30 cellular contexts compared by ENCODE assay signal in genomic region chr4:89767924-89768323, GRCh38.
"Had no signal": no experiment of that assay in that cellular context is flagged by ENCODE, and none has a peak within 500 bp of the region (broad histone marks: within the 10 kb centered on the region; RNA-seq: fewer than 3 reads in every experiment).

No MANE protein-coding gene starts in this region.

- ATAC-seq: activated naive CD4-positive, alpha-beta T cell treated with anti-CD3 and anti-CD28 coated beads, Interleukin-2, amount 50 U/mL, for 72 hours; activated naive CD8-positive, alpha-beta T cell treated with anti-CD3 and anti-CD28 coated beads, Interleukin-2, amount 50 U/mL, for 24 hours; activated T-cell treated with anti-CD3 and anti-CD28 coated beads, Interleukin-2, amount 50 U/mL, for 4 hours; activated T-cell treated with anti-CD3 and anti-CD28 coated beads, Interleukin-2, amount 50 U/mL, for 72 hours; activated T-helper 17 cell treated with anti-CD3 and anti-CD28 coated beads, Interleukin-2, amount 50 U/mL, for 72 hours; body of pancreas had no signal

- H3K4me3 ChIP-seq: adrenal gland, ascending aorta, body of pancreas, breast epithelium, cardiac muscle cell had no signal

- H3K27ac ChIP-seq: adrenal gland, ascending aorta, body of pancreas, brain microvascular endothelial cell, breast epithelium, cardiac muscle cell had no signal

- H3K4me1 ChIP-seq: ascending aorta, body of pancreas, breast epithelium had no signal

- DNase-seq: activated effector memory CD4-positive, alpha-beta T cell treated with anti-CD3 and anti-CD28 coated beads, Interleukin-2, amount 50 U/mL, for 16 hours; activated effector memory CD4-positive, alpha-beta T cell treated with Interleukin-2 at 50 U/mL for 16 hours; activated gamma-delta T cell; activated gamma-delta T cell treated with Interleukin-2 at 50 U/mL for 16 hours; activated naive CD4-positive, alpha-beta T cell; activated naive CD4-positive, alpha-beta T cell treated with anti-CD3 and anti-CD28 coated beads for 36 hours; activated naive CD4-positive, alpha-beta T cell treated with anti-CD3 and anti-CD28 coated beads, Interleukin-2, amount 10 ng/mL, durations not matched to agents 7 days and 5 days; activated naive CD4-positive, alpha-beta T cell treated with anti-CD3 and anti-CD28 coated beads, Interleukin-2, amount 50 U/mL, for 16 hours; activated naive CD4-positive, alpha-beta T cell treated with Interleukin-2 at 50 U/mL for 16 hours; activated naive CD8-positive, alpha-beta T cell treated with anti-CD3 and anti-CD28 coated beads for 36 hours; activated naive CD8-positive, alpha-beta T cell treated with anti-CD3 and anti-CD28 coated beads, Interleukin-2, amount 10 ng/mL, durations not matched to agents 7 days and 5 days; activated naive CD8-positive, alpha-beta T cell treated with anti-CD3 and anti-CD28 coated beads, Interleukin-2, amount 50 U/mL, for 24 hours; activated T-cell treated with anti-CD3 and anti-CD28 coated beads, Interleukin-2, amount 50 U/mL, for 4 hours; activated T-cell treated with anti-CD3 and anti-CD28 coated beads, Interleukin-2, amount 50 U/mL, for 48 hours; activated T-cell treated with anti-CD3 and anti-CD28 coated beads, Interleukin-2, amount 50 U/mL, for 72 hours; adrenal gland; amniotic stem cell; amygdala; anterior cingulate cortex; aorta; body of pancreas; brain microvascular endothelial cell; caudate nucleus; central memory CD4-positive, alpha-beta T cell; cerebellar nuclear complex had no signal

- H3K27me3 ChIP-seq: adrenal gland, ascending aorta, body of pancreas, brain microvascular endothelial cell, breast epithelium, cardiac muscle cell had no signal

- H3K9me3 ChIP-seq: adrenal gland, ascending aorta, body of pancreas had no signal

- H3K36me3 ChIP-seq: adrenal gland, ascending aorta, brain microvascular endothelial cell, breast epithelium, cardiac muscle cell had no signal
